Comparison of ENCODE assay signal across 9 cellular contexts in the genomic region with DNA sequence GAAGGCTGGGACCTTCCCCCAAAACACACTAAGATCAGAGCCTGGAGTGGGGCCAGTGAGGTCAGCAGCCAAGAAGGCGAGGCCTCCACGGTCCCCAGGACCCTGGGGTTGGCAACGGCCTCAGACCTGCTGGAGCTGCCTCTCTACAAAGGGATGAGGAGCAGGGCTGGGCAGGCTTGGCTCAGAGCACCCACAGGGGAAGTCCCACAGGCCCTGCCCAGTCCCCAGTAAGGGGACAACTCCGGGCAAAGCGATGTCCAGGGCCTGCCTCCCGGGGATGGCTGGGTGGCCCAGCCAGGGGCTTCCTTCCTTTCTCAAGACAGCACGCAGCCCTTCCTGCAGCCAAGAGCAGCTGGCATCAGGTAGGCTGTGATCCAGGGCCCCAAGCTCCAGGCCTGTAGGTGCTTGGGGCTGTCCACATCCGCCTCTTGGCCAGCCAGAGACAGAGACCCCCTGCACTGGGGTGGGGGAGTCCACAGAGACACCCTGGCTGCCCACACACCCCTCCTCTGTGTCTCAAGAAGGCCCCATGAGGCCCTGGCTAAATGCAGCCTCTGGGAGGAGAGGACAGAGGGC. TPM values are rescaled to one million over a fixed set of nuclear protein-coding genes. Genes with fewer than 3 reads are reported as not detected.
DNase-seq lines count a peak whose midpoint lies in the region; ATAC-seq, FAIRE-seq and TF ChIP-seq lines count a peak whose summit lies in the region.
"Had no signal": no experiment of that assay in that cellular context is flagged by ENCODE, and none has a peak within 500 bp of the region (broad histone marks: within the 10 kb centered on the region; RNA-seq: fewer than 3 reads in every experiment).

No MANE protein-coding gene starts in this region.

- H3K9me3 ChIP-seq in body of pancreas = no peaks in the 10 kb centered on the region

- H3K36me3 Mint-ChIP-seq in stimulated activated effector memory CD8-positive, alpha-beta T cell treated with anti-CD3 and anti-CD28 coated beads, Interleukin-12 subunit alpha, Interleukin-12 subunit beta, amount 100 ng/mL, for 72 hours = peaks cover 10% of the 10 kb centered on the region

- peaks cover 12% of the 10 kb centered on the region for H3K4me1 Mint-ChIP-seq in stimulated activated effector memory CD8-positive, alpha-beta T cell treated with anti-CD3 and anti-CD28 coated beads, Interleukin-12 subunit alpha, Interleukin-12 subunit beta, amount 100 ng/mL, for 72 hours

- TF ChIP-seq POLR2A in GM12892 (IDR thresholded peaks at IDR 0.05; ENCODE audit: low read depth, low read length) = no peak
- no peak for TF ChIP-seq POLR2A in body of pancreas (IDR thresholded peaks at IDR 0.05)

- peaks cover 62% of the 10 kb centered on the region for H3K4me1 ChIP-seq in body of pancreas

- peaks cover 0 to 18% of the 10 kb centered on the region in 2 donors for H3K36me3 ChIP-seq in body of pancreas (replicated peaks in 1 of 2; ENCODE audit: insufficient read depth in 1 of 2, low read depth in 2 of 2)

- intact Hi-C loops in body of pancreas (cut with DNase I) = no loop called here

- 52 to 72% methylated on average over 5 to 8 of the region's 8 CpGs for WGBS in body of pancreas, 2 donors

- DNase-seq in GM12892 (ENCODE audit: insufficient read length) = peak; percentile 3
- peak; percentile 26 to 52 (median 28) for DNase-seq in body of pancreas
- DNase-seq in left lobe of liver (ENCODE audit: low spot score) = peak; percentile 47
- peak in 1 of 2 donors; percentile 48 for DNase-seq in stimulated activated effector memory CD8-positive, alpha-beta T cell treated with anti-CD3 and anti-CD28 coated beads, Interleukin-12 subunit alpha, Interleukin-12 subunit beta, amount 100 ng/mL, for 72 hours (ENCODE audit: low spot score in 2 of 2)
- DNase-seq in GF-D8 (lab: John Stamatoyannopoulos, UW) = no peak
- no peak for DNase-seq in GM03348 (ENCODE audit: low spot score)
- DNase-seq in NCI-H146 (lab: John Stamatoyannopoulos, UW) = no peak
- DNase-seq: central memory CD4-positive, alpha-beta T cell had no signal

- H3K9me3 Mint-ChIP-seq in stimulated activated effector memory CD8-positive, alpha-beta T cell treated with anti-CD3 and anti-CD28 coated beads, Interleukin-12 subunit alpha, Interleukin-12 subunit beta, amount 100 ng/mL, for 72 hours = no peaks in the 10 kb centered on the region

- TF ChIP-seq CTCF in body of pancreas (IDR thresholded peaks at IDR 0.05) = no peak

- FAIRE-seq in GM12892 (lab: Jason Lieb, UNC) = no peak

- H3K4me3 ChIP-seq in body of pancreas = no peak overlapping the region

- H3K27me3 ChIP-seq in body of pancreas = no peaks in the 10 kb centered on the region

- ATAC-seq in body of pancreas = peak; percentile 22
- ATAC-seq in left lobe of liver = peak; percentile 36
- ATAC-seq in stimulated activated effector memory CD8-positive, alpha-beta T cell treated with anti-CD3 and anti-CD28 coated beads, Interleukin-12 subunit alpha, Interleukin-12 subunit beta, amount 100 ng/mL, for 72 hours = no peak
- ATAC-seq in HG03342 (IDR thresholded peaks at IDR 0.05; ENCODE audit: unreplicated experiment) = no peak

- peak overlapping the region; percentile 77 for H3K27ac Mint-ChIP-seq in stimulated activated effector memory CD8-positive, alpha-beta T cell treated with anti-CD3 and anti-CD28 coated beads, Interleukin-12 subunit alpha, Interleukin-12 subunit beta, amount 100 ng/mL, for 72 hours

- H3K27ac ChIP-seq in body of pancreas = peak overlapping the region; percentile 47 to 90 (median 65)

- no peak overlapping the region for H3K4me3 Mint-ChIP-seq in stimulated activated effector memory CD8-positive, alpha-beta T cell treated with anti-CD3 and anti-CD28 coated beads, Interleukin-12 subunit alpha, Interleukin-12 subunit beta, amount 100 ng/mL, for 72 hours

RNA-seq across cellular contexts. Expression of gene MXD4, which starts 5.7 kb away (rescaled TPM):
- polyA plus RNA-seq in GM12892 (2012; ENCODE audit: missing spikeins) = 5.0 TPM
- total RNA-seq in body of pancreas = 10 to 100 TPM; 40.7 to 45.5 TPM
- total RNA-seq in left lobe of liver = 23.6 TPM

RNA-seq across cellular contexts. Expression of gene HAUS3, which starts 14.3 kb away (rescaled TPM):
- 14.5 TPM for polyA plus RNA-seq in GM12892 (2012; ENCODE audit: missing spikeins)
- total RNA-seq in body of pancreas (10 to 100 TPM in 1 of 2 donors, 1 to 10 TPM in 1; 7.3 to 11.9 TPM), left lobe of liver (5.0 TPM)

RNA-seq across cellular contexts. Expression of gene POLN, which starts 14.3 kb away (rescaled TPM):
- polyA plus RNA-seq in GM12892 (2012; ENCODE audit: missing spikeins) = 1.5 TPM
- total RNA-seq in body of pancreas (1 to 10 TPM; 4.9 to 5.9 TPM), left lobe of liver (2.2 TPM)

Comparison
In these comparisons a context has a peak if more than half of its experiments do, and no peak if none do; other contexts are left out.
1. DNase-seq: peak in GM12892 (single experiment), body of pancreas (4 of 4) and left lobe of liver (single experiment); none in GF-D8 (single experiment), GM03348 (single experiment) and NCI-H146 (single experiment).
2. ATAC-seq: peak in body of pancreas (single experiment) and left lobe of liver (single experiment); none in stimulated activated effector memory CD8-positive, alpha-beta T cell treated with anti-CD3 and anti-CD28 coated beads, Interleukin-12 subunit alpha, Interleukin-12 subunit beta, amount 100 ng/mL, for 72 hours (single experiment) and HG03342 (single experiment).